In genomic region chr9:135137398-135137832, GRCh38 we compare ENCODE assay signal across 13 cellular contexts. TPM values are rescaled to one million over a fixed set of nuclear protein-coding genes. Genes with fewer than 3 reads are reported as not detected.
DNase-seq lines count a peak whose midpoint lies in the region; ATAC-seq, FAIRE-seq and TF ChIP-seq lines count a peak whose summit lies in the region.
"Had no signal": no experiment of that assay in that cellular context is flagged by ENCODE, and none has a peak within 500 bp of the region (broad histone marks: within the 10 kb centered on the region; RNA-seq: fewer than 3 reads in every experiment).

No MANE protein-coding gene starts in this region.

- 2% methylated on average over 9 of the region's 9 CpGs for WGBS in K562 (ENCODE audit: insufficient coverage, low coverage, missing lambda C conversion rate)

- H3K9me3 ChIP-seq in MG63: peaks cover 6% of the 10 kb centered on the region
- H3K9me3 ChIP-seq in K562 (replicated peaks; ENCODE audit: control insufficient read depth, insufficient read depth, low read depth, low read length): no peaks in the 10 kb centered on the region

- no peaks in the 10 kb centered on the region for H3K27me3 ChIP-seq in MG63
- H3K27me3 ChIP-seq in K562 (ENCODE audit: control insufficient read depth in 2 of 2, insufficient read depth in 2 of 2, low read length in 2 of 2): peaks cover 0 to 29% of the 10 kb centered on the region in 2 experiments; a peak in 3 of 5 replicates

- no peaks in the 10 kb centered on the region for H4K20me1 ChIP-seq in K562 (replicated peaks; ENCODE audit: control insufficient read depth, insufficient read depth, low read length)

- intact Hi-C loops in K562 (cut with micrococcal nuclease): no loop called here

- no peak for FAIRE-seq in K562 (lab: Jason Lieb, UNC)

- H3K27ac ChIP-seq in K562 (ENCODE audit: extremely low read depth, low read depth, low read length): no peak overlapping the region
- H3K27ac ChIP-seq: tibial nerve had no signal

- CTCF ChIA-PET in K562 (lab: Yijun Ruan, JAX; ENCODE audit: low intra/inter-chr PET ratio): no interaction called here

- no peaks in the 10 kb centered on the region for H3K79me2 ChIP-seq in K562 (ENCODE audit: control insufficient read depth, insufficient read depth, low read length)

- peaks cover 0 to 8% of the 10 kb centered on the region in 2 experiments; a peak in 2 of 5 replicates for H3K4me1 ChIP-seq in K562 (replicated peaks in 1 of 2; ENCODE audit: control insufficient read depth in 2 of 2, insufficient read depth in 2 of 2, low read length in 2 of 2)

- H2AFZ ChIP-seq in K562 (ENCODE audit: low read depth, low read length): no peak overlapping the region

- POLR2A ChIA-PET in K562 (lab: Yijun Ruan, JAX): interaction anchor here (1.1 to 1.3 kb wide), 2 partner anchors 9 to 23 kb away, joined by 5 to 6 read pairs; no protein-coding TSS in a partner anchor

- H3K9ac ChIP-seq in K562 (ENCODE audit: insufficient read depth in 1 of 2, low read depth in 2 of 2, low read length in 2 of 2): no peak overlapping the region

- TF ChIP-seq POLR2A in K562 (conservative IDR thresholded peaks at IDR 0.05): no peak

- no peak for TF ChIP-seq CTCF in K562 (IDR thresholded peaks at IDR 0.05 in 2 of 3, conservative IDR thresholded peaks at IDR 0.05 in 1 of 3; ENCODE audit: insufficient read depth in 2 of 3, low read depth in 1 of 3, low read length in 3 of 3)

- H3K4me3 ChIP-seq in MG63 (no peak overlapping the region), K562 (no peak overlapping the region)
- H3K4me3 ChIP-seq: tibial nerve had no signal

- H3K9me1 ChIP-seq in K562 (ENCODE audit: control insufficient read depth, insufficient read depth, low read length): peaks cover 3% of the 10 kb centered on the region

- no peak overlapping the region for H3K4me2 ChIP-seq in K562 (ENCODE audit: insufficient read depth, low read length)

- no peak for TF ChIP-seq RAD21 in K562 (CRISPR knock-in tag; conservative IDR thresholded peaks at IDR 0.05 in 1 of 2, IDR thresholded peaks at IDR 0.05 in 1 of 2)

- no peaks in the 10 kb centered on the region for H3K36me3 ChIP-seq in MG63
- H3K36me3 ChIP-seq in K562 (ENCODE audit: control insufficient read depth, insufficient read depth, low read length): no peaks in the 10 kb centered on the region
- H3K36me3 ChIP-seq: tibial nerve had no signal

- no TSS peak for BruUV-seq in K562 (replicated peaks; lab: Mats Ljungman, UMichigan)

- DNase-seq in AG20443 (ENCODE audit: low spot score) (peak; percentile 60), MG63 (peak; percentile 87), K562 (ENCODE audit: extremely low read depth in 1 of 4, low spot score in 3 of 4) (peak in 3 of 4 experiments; percentile 11 to 20 (median 17)), left kidney (ENCODE audit: low read depth, low spot score) (peak; percentile 53)
- no peak for DNase-seq in stimulated activated CD4-positive, alpha-beta T cell treated with anti-CD3 and anti-CD28 coated beads, Interleukin-4, amount 100 ng/mL, for 1 hour
- DNase-seq: activated CD4-positive, alpha-beta memory T cell treated with anti-CD3 and anti-CD28 coated beads for 36 hours; activated naive CD8-positive, alpha-beta T cell treated with anti-CD3 and anti-CD28 coated beads, Interleukin-2, amount 10 ng/mL, durations not matched to agents 7 days and 5 days; erythroblast; NCI-H2107 had no signal

- in situ Hi-C loops in K562 (cut with MboI): no loop called here

- ATAC-seq in K562 (no peak), HG03159 (IDR thresholded peaks at IDR 0.05; ENCODE audit: unreplicated experiment) (no peak), GM18511 (IDR thresholded peaks at IDR 0.05; ENCODE audit: unreplicated experiment) (no peak), HG02763 (IDR thresholded peaks at IDR 0.05; ENCODE audit: unreplicated experiment) (no peak)

- TF ChIP-seq EP300 in K562 (IDR thresholded peaks at IDR 0.05; ENCODE audit: low read length): no peak

TF ChIP-seq in K562, 482 proteins besides CTCF, POLR2A, EP300 and RAD21:
- TF ChIP-seq MAFK (IDR thresholded peaks at IDR 0.05; ENCODE audit: low read length) (peak; percentile 81), MBD2 (IDR thresholded peaks at IDR 0.05; ENCODE audit: borderline replicate concordance, low read depth) (no peak), C11orf30 (IDR thresholded peaks at IDR 0.05; ENCODE audit: low read depth) (peak; percentile 75), PHB2 (IDR thresholded peaks at IDR 0.05; ENCODE audit: low read depth) (no peak), ZNF316 (IDR thresholded peaks at IDR 0.05) (peak; percentile 81), NFE2 (IDR thresholded peaks at IDR 0.05; ENCODE audit: low read depth) (peak; percentile 79), CEBPG (CRISPR knock-in tag; IDR thresholded peaks at IDR 0.05) (no peak), CEBPG (tag; conservative IDR thresholded peaks at IDR 0.05 in 1 of 2, IDR thresholded peaks at IDR 0.05 in 1 of 2) (no peak), BACH1 (tag; IDR thresholded peaks at IDR 0.05) (peak; percentile 63; the same call in 1 of the 2 replicates), PTRF (tag; IDR thresholded peaks at IDR 0.05) (no peak), MYBL2 (IDR thresholded peaks at IDR 0.05; ENCODE audit: low read depth) (no peak), MYBL2 (CRISPR knock-in tag; IDR thresholded peaks at IDR 0.05; ENCODE audit: borderline replicate concordance) (no peak), MAFG (tag; conservative IDR thresholded peaks at IDR 0.05) (peak; percentile 91), NR1H2 (CRISPR knock-in tag; IDR thresholded peaks at IDR 0.05) (no peak), HMGN3 (IDR thresholded peaks at IDR 0.05; ENCODE audit: borderline replicate concordance, extremely low read depth, insufficient read length, low read depth, low read length) (no peak), MAFF (IDR thresholded peaks at IDR 0.05; ENCODE audit: low read length) (peak; percentile 88), NFE2L1 (tag; IDR thresholded peaks at IDR 0.05; ENCODE audit: borderline replicate concordance, low read depth) (peak; percentile 63)

RNA-seq across cellular contexts. Expression of gene OLFM1, which starts 49.9 kb away (rescaled TPM):
- total RNA-seq in MG63 (2014; rRNA removed; shearing (Covaris generic); ENCODE audit: low replicate concordance): 37.1 and 47.3 TPM in 2 replicates
- not detected in 2 replicates for total RNA-seq in K562 (2011; cell fraction: chromatin; rRNA removed; ENCODE audit: low replicate concordance)
- not detected in 2 replicates for total RNA-seq in K562 (2011; cell fraction: nucleolus; rRNA removed)
- total RNA-seq in K562 (2011; cell fraction: nucleoplasm; rRNA removed): not detected in 2 replicates
- total RNA-seq in K562 (2014; rRNA removed): not detected in 2 replicates
- not detected in 2 replicates for total RNA-seq in K562 (2014; rRNA removed; fragmentation: Illumina TruSeq; extraction: Trizol)
- total RNA-seq in K562 (2015; rRNA removed; fragmentation: Illumina TruSeq; extraction: Trizol): not detected in 2 replicates
- total RNA-seq in K562 (2021): not detected in 2 replicates
- polyA plus RNA-seq in K562 (2011; rRNA removed): not detected in 2 replicates
- polyA plus RNA-seq in K562 (2011; cell fraction: cytosol; rRNA removed): not detected in 2 replicates
- not detected in 2 replicates for polyA plus RNA-seq in K562 (2011; cell fraction: nucleus; rRNA removed)
- polyA plus RNA-seq in K562 (2012): not detected in 2 replicates
- polyA plus RNA-seq in K562 (2014; fragmentation: Illumina TruSeq; extraction: Trizol): not detected in 2 replicates
- polyA plus RNA-seq in K562 (2014; fragmentation: Nextera tagmentation; extraction: Ambion mirVana): not detected
- polyA plus RNA-seq in K562 (2014; rRNA removed): not detected in 2 replicates
- polyA minus RNA-seq in K562 (2011; rRNA and poly(A)+ RNA removed): not detected in 2 replicates
- polyA minus RNA-seq in K562 (2011; cell fraction: cytosol; rRNA and poly(A)+ RNA removed): not detected in 2 replicates
- polyA minus RNA-seq in K562 (2011; cell fraction: nucleus; rRNA and poly(A)+ RNA removed): not detected in 2 replicates
- total RNA-seq: activated CD4-positive, alpha-beta memory T cell treated with anti-CD3 and anti-CD28 coated beads for 36 hours; activated naive CD8-positive, alpha-beta T cell treated with anti-CD3 and anti-CD28 coated beads, Interleukin-2, amount 10 ng/mL, durations not matched to agents 7 days and 5 days had no signal

Comparison
In these comparisons a context has a peak if more than half of its experiments do, and no peak if none do; other contexts are left out.
1. RNA of gene OLFM1, which starts 49.9 kb away (total RNA-seq): 37.1 to 47.3 TPM in MG63; not detected in K562; every median in the first group is over 10 times any median in the second.